Comparison of ENCODE assay signal across 8 cellular contexts in genomic region chr5:7868773-7869473, GRCh38. TPM values are rescaled to one million over a fixed set of nuclear protein-coding genes. Genes with fewer than 3 reads are reported as not detected.
DNase-seq lines count a peak whose midpoint lies in the region; ATAC-seq and TF ChIP-seq lines count a peak whose summit lies in the region.

A gene with protein sequence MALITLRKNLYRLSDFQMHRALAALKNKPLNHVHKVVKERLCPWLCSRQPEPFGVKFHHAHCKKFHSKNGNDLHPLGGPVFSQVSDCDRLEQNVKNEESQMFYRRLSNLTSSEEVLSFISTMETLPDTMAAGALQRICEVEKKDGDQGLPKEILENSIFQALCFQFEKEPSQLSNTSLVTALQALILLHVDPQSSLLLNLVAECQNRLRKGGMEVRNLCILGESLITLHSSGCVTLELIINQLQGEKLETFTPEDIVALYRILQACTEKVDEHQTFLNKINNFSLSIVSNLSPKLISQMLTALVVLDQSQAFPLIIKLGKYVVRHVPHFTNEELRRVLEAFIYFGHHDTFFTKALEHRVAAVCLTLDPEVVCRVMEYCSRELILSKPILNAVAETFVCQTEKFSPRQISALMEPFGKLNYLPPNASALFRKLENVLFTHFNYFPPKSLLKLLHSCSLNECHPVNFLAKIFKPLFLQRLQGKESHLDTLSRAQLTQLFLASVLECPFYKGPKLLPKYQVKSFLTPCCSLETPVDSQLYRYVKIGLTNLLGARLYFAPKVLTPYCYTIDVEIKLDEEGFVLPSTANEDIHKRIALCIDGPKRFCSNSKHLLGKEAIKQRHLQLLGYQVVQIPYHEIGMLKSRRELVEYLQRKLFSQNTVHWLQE (minus strand): TSS chr5:7869031. CDS start chr5:7868083, 948 bp downstream.
Gene MTRR, plus strand, starts transcription at chr5:7869148. Its CDS starts 1,647 bp downstream, at chr5:7870795.

- intact Hi-C loops in breast epithelium (cut with DNase I; ENCODE audit: low total_unique reads), result no loop called here

- peak within 1 kb of the TSS; percentile 96 for H2AFZ ChIP-seq in ACC112 (ENCODE audit: low read length, unreplicated experiment)
- H2AFZ ChIP-seq in smooth muscle cell (ENCODE audit: low read depth), result peak within 1 kb of the TSS; percentile 94

- H3K4me3 ChIP-seq in ACC112 (ENCODE audit: low read depth, low read length) (peak within 1 kb of the TSS; percentile 87), breast epithelium (peak within 1 kb of the TSS; percentile 83 to 100 (median 100)), smooth muscle cell (peak within 1 kb of the TSS; percentile 97)

- WGBS in smooth muscle cell (ENCODE audit: low lambda C conversion rate), result 1% methylated on average over 60 of the region's 83 CpGs

- peak within 1 kb of the TSS; percentile 92 for H3K9ac ChIP-seq in smooth muscle cell (ENCODE audit: low read depth)

- DNase-seq in NCI-H2196 treated with DMSO at 0.1 percent for 48 hours (lab: John Stamatoyannopoulos, UW; ENCODE audit: unreplicated experiment) (peak; percentile 79), breast epithelium (ENCODE audit: low spot score in 2 of 2) (peak; percentile 89 to 92), iPS-NIHi11 (ENCODE audit: low spot score) (peak; percentile 97), smooth muscle cell (lab: John Stamatoyannopoulos, UW; ENCODE audit: unreplicated experiment) (peak; percentile 57)

- TF ChIP-seq CTCF in VCaP (conservative IDR thresholded peaks at IDR 0.05) (no peak), breast epithelium (IDR thresholded peaks at IDR 0.05) (no peak), smooth muscle cell (IDR thresholded peaks at IDR 0.05; ENCODE audit: borderline replicate concordance, insufficient read depth, poor library complexity, severe bottlenecking) (no peak)

- H3K27ac ChIP-seq in ACC112 (ENCODE audit: low read depth, low read length) (peak within 1 kb of the TSS; percentile 48; the same call in 1 of the 2 replicates), VCaP (peak within 1 kb of the TSS; percentile 88), breast epithelium (peak within 1 kb of the TSS; percentile 73 to 83), smooth muscle cell (ENCODE audit: low read depth) (peak within 1 kb of the TSS; percentile 56)

- H3K4me1 ChIP-seq in ACC112 (ENCODE audit: control insufficient read depth, insufficient read depth, low read length, unreplicated experiment) (peaks cover 21% of the 10 kb centered on the region), breast epithelium (no peaks in the 10 kb centered on the region), smooth muscle cell (ENCODE audit: low read depth) (peaks cover 14% of the 10 kb centered on the region)

- peak within 1 kb of the TSS; percentile 92 for H3K4me2 ChIP-seq in smooth muscle cell

- H3F3A ChIP-seq in smooth muscle cell (ENCODE audit: low read depth), result no peaks in the 10 kb centered on the region

- TF ChIP-seq POLR2A in breast epithelium (IDR thresholded peaks at IDR 0.05), result peak; percentile 18

- peak; percentile 94 for ATAC-seq in GM18870 (IDR thresholded peaks at IDR 0.05; ENCODE audit: unreplicated experiment)
- peak; percentile 99 for ATAC-seq in HG03135 (IDR thresholded peaks at IDR 0.05; ENCODE audit: unreplicated experiment)

- H3K9me3 ChIP-seq in breast epithelium, result no peaks in the 10 kb centered on the region
- H3K9me3 ChIP-seq in smooth muscle cell (replicated peaks; ENCODE audit: low read depth), result no peaks in the 10 kb centered on the region

- H3K27me3 ChIP-seq in ACC112 (ENCODE audit: insufficient read depth, low read length) (no peaks in the 10 kb centered on the region), breast epithelium (no peaks in the 10 kb centered on the region), smooth muscle cell (ENCODE audit: low read depth) (no peaks in the 10 kb centered on the region)

- peaks cover 41% of the 10 kb centered on the region for H4K20me1 ChIP-seq in smooth muscle cell (ENCODE audit: low read depth)

- H3K36me3 ChIP-seq in ACC112 (ENCODE audit: insufficient read depth, low read length) (peaks cover 13% of the 10 kb centered on the region; the same call in 1 of the 2 replicates), breast epithelium (no peaks in the 10 kb centered on the region), smooth muscle cell (ENCODE audit: low read depth) (peaks cover 10% of the 10 kb centered on the region)

- H3K79me2 ChIP-seq in ACC112 (ENCODE audit: control insufficient read depth, insufficient read depth, low read length, unreplicated experiment) (peaks cover 85% of the 10 kb centered on the region), smooth muscle cell (ENCODE audit: low read depth) (peaks cover 62% of the 10 kb centered on the region)

RNA-seq across cellular contexts. Expression of the first gene that starts in this region (rescaled TPM):
- total RNA-seq in breast epithelium, result 10 to 100 TPM in 2 of 3 donors, 1 to 10 TPM in 1; 5.1 to 13.4 (median 13.3) TPM
- total RNA-seq in smooth muscle cell, result 16.5 and 18.0 TPM in 2 replicates
- 4.6 and 12.6 TPM in 2 replicates for polyA plus RNA-seq in smooth muscle cell

RNA-seq across cellular contexts. Expression of gene MTRR, which starts in this region (rescaled TPM):
- total RNA-seq in breast epithelium (10 to 100 TPM; 45.8 to 69.5 (median 57.7) TPM), smooth muscle cell (23.7 and 24.5 TPM in 2 replicates)
- 16.2 and 18.3 TPM in 2 replicates for polyA plus RNA-seq in smooth muscle cell

Comparison
In these comparisons a context has a peak if more than half of its experiments do, and no peak if none do; other contexts are left out.
1. Peak in every context shown above with its lines: DNase-seq, ATAC-seq, H3K4me3 ChIP-seq and H3K27ac ChIP-seq.